Comparison of ENCODE assay signal across 6 cellular contexts in genomic region chr12:56115329-56115728, GRCh38. TPM values are rescaled to one million over a fixed set of nuclear protein-coding genes. Genes with fewer than 3 reads are reported as not detected.
A peak's percentile ranks its signal among the peaks of the same experiment; 100 is the strongest.
DNase-seq lines count a peak whose midpoint lies in the region; ATAC-seq and TF ChIP-seq lines count a peak whose summit lies in the region.

No MANE protein-coding gene starts in this region.

- TF ChIP-seq POLR2A in esophagus muscularis mucosa (IDR thresholded peaks at IDR 0.05; ENCODE audit: low read depth) (no peak), stomach (IDR thresholded peaks at IDR 0.05) (no peak), lower leg skin (IDR thresholded peaks at IDR 0.05) (no peak)

- TF ChIP-seq RAD21 in SK-N-SH (IDR thresholded peaks at IDR 0.05; ENCODE audit: low read length), result no peak

- CTCF ChIA-PET in SK-N-SH (lab: Yijun Ruan, JAX), result interaction anchor here (0.9 to 16.0 kb wide), 5 partner anchors 11 to 75 kb away, joined by 3 to 272 read pairs (median 4); partner anchors contain the start of genes ERBB3, PA2G4 and SMARCC2

- no peak for TF ChIP-seq EP300 in SK-N-SH (IDR thresholded peaks at IDR 0.05; ENCODE audit: borderline replicate concordance in 1 of 2, low read depth in 1 of 2, low read length in 1 of 2)
- no peak for TF ChIP-seq EP300 in esophagus muscularis mucosa (IDR thresholded peaks at IDR 0.05)
- TF ChIP-seq EP300 in stomach (IDR thresholded peaks at IDR 0.05), result no peak

- H3K27me3 ChIP-seq in SK-N-SH (ENCODE audit: insufficient read depth), result no peaks in the 10 kb centered on the region
- H3K27me3 ChIP-seq in esophagus muscularis mucosa, result no peaks in the 10 kb centered on the region
- H3K27me3 ChIP-seq in stomach, result no peaks in the 10 kb centered on the region

- H3K9me3 ChIP-seq in SK-N-SH (no peaks in the 10 kb centered on the region), esophagus muscularis mucosa (no peaks in the 10 kb centered on the region), stomach (no peaks in the 10 kb centered on the region)

- WGBS in SK-N-SH (ENCODE audit: low lambda C conversion rate), result 32% methylated on average over 10 of the region's 10 CpGs
- 49% methylated on average over 10 of the region's 10 CpGs for WGBS in esophagus muscularis mucosa
- WGBS in stomach, 5 donors, result 26 to 41% (median 37%) methylated on average over 10 of the region's 10 CpGs
- WGBS in lower leg skin, 2 donors, result 35 to 37% methylated on average over 10 of the region's 10 CpGs

- H3K79me2 ChIP-seq in SK-N-SH (ENCODE audit: insufficient read depth), result peaks cover 33% of the 10 kb centered on the region

- H2AFZ ChIP-seq in SK-N-SH (ENCODE audit: low read depth), result peak overlapping the region; percentile 96

- peak overlapping the region; percentile 97 for H3K9ac ChIP-seq in SK-N-SH

- H3F3A ChIP-seq in SK-N-SH (replicated peaks; ENCODE audit: insufficient read depth), result peaks cover 54% of the 10 kb centered on the region

- H3K4me3 ChIP-seq in SK-N-SH (ENCODE audit: low read depth in 2 of 2, low read length in 1 of 2), result peak overlapping the region; percentile 89 to 94
- peak overlapping the region; percentile 66 to 86 (median 78) for H3K4me3 ChIP-seq in esophagus muscularis mucosa
- H3K4me3 ChIP-seq in stomach, result peak overlapping the region; percentile 69 to 79 (median 74)
- no peak overlapping the region for H3K4me3 ChIP-seq in lower leg skin (ENCODE audit: low read depth, poor library complexity, severe bottlenecking)

- no peaks in the 10 kb centered on the region for H3K9me2 ChIP-seq in SK-N-SH

- H3K27ac ChIP-seq in SK-N-SH (ENCODE audit: low read depth in 2 of 2, low read length in 1 of 2), result peak overlapping the region; percentile 93 to 95
- peak overlapping the region; percentile 92 to 98 (median 94) for H3K27ac ChIP-seq in esophagus muscularis mucosa (replicated peaks in 1 of 4)
- H3K27ac ChIP-seq in stomach, result peak overlapping the region; percentile 30 to 97 (median 96)

- H3K4me1 ChIP-seq in SK-N-SH (ENCODE audit: control insufficient read depth in 1 of 2, insufficient read depth in 2 of 2, low read depth in 1 of 2, low read length in 1 of 2) (peaks cover 18 to 20% of the 10 kb centered on the region in 2 experiments; a peak in 3 of 4 replicates), esophagus muscularis mucosa (peaks cover 26 to 37% (median 29%) of the 10 kb centered on the region in 4 donors), stomach (peaks cover 18 to 35% (median 27%) of the 10 kb centered on the region in 4 donors)

- POLR2A ChIA-PET in SK-N-SH (lab: Yijun Ruan, JAX), result interaction anchor here (1.1 to 2.5 kb wide), 2 partner anchors 8 to 11 kb away, joined by 3 to 33 read pairs; partner anchors contain the start of gene PA2G4

- TF ChIP-seq CTCF in SK-N-SH (IDR thresholded peaks at IDR 0.05), result no peak
- TF ChIP-seq CTCF in esophagus muscularis mucosa (IDR thresholded peaks at IDR 0.05), result no peak
- no peak for TF ChIP-seq CTCF in stomach (IDR thresholded peaks at IDR 0.05)
- TF ChIP-seq CTCF in lower leg skin (IDR thresholded peaks at IDR 0.05), result no peak

- no peak for DNase-seq in SK-N-SH
- DNase-seq in esophagus muscularis mucosa (ENCODE audit: extremely low spot score), result no peak
- no peak for DNase-seq in stomach
- DNase-seq in lower leg skin (ENCODE audit: low spot score in 2 of 2), result no peak
- DNase-seq in D341Med (ENCODE audit: low spot score), result no peak

- ATAC-seq in SK-N-SH treated with all-trans-retinoic acid at 6 μM for 48 hours, result no peak

- H3K36me3 ChIP-seq in SK-N-SH (replicated peaks in 1 of 2; ENCODE audit: control insufficient read depth in 1 of 2, insufficient read depth in 2 of 2, low read length in 1 of 2) (peaks cover 34 to 40% of the 10 kb centered on the region in 2 experiments), esophagus muscularis mucosa (peaks cover 29 to 41% (median 36%) of the 10 kb centered on the region in 4 donors), stomach (peaks cover 31 to 45% (median 40%) of the 10 kb centered on the region in 4 donors)

- intact Hi-C loops in esophagus muscularis mucosa (cut with DNase I) (no loop called here), stomach (cut with DNase I; ENCODE audit: low total_unique reads) (no loop called here), lower leg skin (cut with DNase I; ENCODE audit: low total_unique reads) (no loop called here)

- peaks cover 3% of the 10 kb centered on the region; the same call in 1 of the 2 replicates for H4K20me1 ChIP-seq in SK-N-SH (ENCODE audit: insufficient read depth)

- peak overlapping the region; percentile 93 for H3K4me2 ChIP-seq in SK-N-SH

TF ChIP-seq in SK-N-SH, 30 proteins besides CTCF, POLR2A, EP300 and RAD21:
- no peak for TF ChIP-seq YY1 (IDR thresholded peaks at IDR 0.05; ENCODE audit: low read depth)
- no peak for TF ChIP-seq TCF12 (IDR thresholded peaks at IDR 0.05)
- no peak for TF ChIP-seq JUND (IDR thresholded peaks at IDR 0.05)
- no peak for TF ChIP-seq FOXM1 (IDR thresholded peaks at IDR 0.05; ENCODE audit: low read depth)
- TF ChIP-seq SMC3 (IDR thresholded peaks at IDR 0.05; ENCODE audit: low read depth, low read length), result no peak
- no peak for TF ChIP-seq GABPA (IDR thresholded peaks at IDR 0.05; ENCODE audit: low read depth)
- no peak for TF ChIP-seq TEAD4 (IDR thresholded peaks at IDR 0.05; ENCODE audit: borderline replicate concordance, insufficient read depth)
- no peak for TF ChIP-seq RFX5 (IDR thresholded peaks at IDR 0.05; ENCODE audit: low read length)
- TF ChIP-seq FOSL2 (IDR thresholded peaks at IDR 0.05; ENCODE audit: borderline replicate concordance, low read depth), result no peak
- TF ChIP-seq FOXJ3 (CRISPR knock-in tag; IDR thresholded peaks at IDR 0.05), result no peak
- no peak for TF ChIP-seq NRF1 (IDR thresholded peaks at IDR 0.05; ENCODE audit: low read depth, low read length)

TF ChIP-seq in SK-N-SH treated with all-trans-retinoic acid at 6 μM for 48 hours, 23 proteins besides CTCF, POLR2A, EP300 and RAD21 (continues in another document):
- TF ChIP-seq, protein P1, sequence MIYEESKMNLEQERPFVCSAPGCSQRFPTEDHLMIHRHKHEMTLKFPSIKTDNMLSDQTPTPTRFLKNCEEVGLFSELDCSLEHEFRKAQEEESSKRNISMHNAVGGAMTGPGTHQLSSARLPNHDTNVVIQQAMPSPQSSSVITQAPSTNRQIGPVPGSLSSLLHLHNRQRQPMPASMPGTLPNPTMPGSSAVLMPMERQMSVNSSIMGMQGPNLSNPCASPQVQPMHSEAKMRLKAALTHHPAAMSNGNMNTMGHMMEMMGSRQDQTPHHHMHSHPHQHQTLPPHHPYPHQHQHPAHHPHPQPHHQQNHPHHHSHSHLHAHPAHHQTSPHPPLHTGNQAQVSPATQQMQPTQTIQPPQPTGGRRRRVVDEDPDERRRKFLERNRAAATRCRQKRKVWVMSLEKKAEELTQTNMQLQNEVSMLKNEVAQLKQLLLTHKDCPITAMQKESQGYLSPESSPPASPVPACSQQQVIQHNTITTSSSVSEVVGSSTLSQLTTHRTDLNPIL (CRISPR knock-in tag; IDR thresholded peaks at IDR 0.05; ENCODE audit: low read depth), result no peak
- TF ChIP-seq ZC3H10 (CRISPR knock-in tag; IDR thresholded peaks at IDR 0.05), result no peak

RNA-seq across cellular contexts. Expression of gene RPL41, which starts 1.1 kb away (rescaled TPM):
- polyA plus RNA-seq in SK-N-SH (2012; rRNA removed), result 11,334 and 12,464 TPM in 2 replicates
- 13,670 and 22,985 TPM in 2 replicates for polyA plus RNA-seq in SK-N-SH (2012; cell fraction: cytosol; rRNA removed)
- 3,083 and 6,187 TPM in 2 replicates for polyA plus RNA-seq in SK-N-SH (2012; cell fraction: nucleus; rRNA removed)
- 1,000 to 10,000 TPM; 1,962 to 4,166 (median 3,502) TPM for total RNA-seq in esophagus muscularis mucosa
- total RNA-seq in stomach, result 1,000 to 10,000 TPM; 1,483 to 3,736 (median 1,919) TPM
- polyA plus RNA-seq in stomach, result 1,000 to 10,000 TPM; 5,931 to 8,449 (median 6,584) TPM
- 1,000 to 10,000 TPM; 3,201 to 5,967 (median 4,725) TPM for total RNA-seq in lower leg skin

RNA-seq across cellular contexts. Expression of gene ZC3H10, which starts 2.7 kb away (rescaled TPM):
- 1.9 and 2.0 TPM in 2 replicates for polyA plus RNA-seq in SK-N-SH (2012; rRNA removed)
- polyA plus RNA-seq in SK-N-SH (2012; cell fraction: cytosol; rRNA removed), result 1.1 and 1.3 TPM in 2 replicates
- 4.3 and 4.4 TPM in 2 replicates for polyA plus RNA-seq in SK-N-SH (2012; cell fraction: nucleus; rRNA removed)
- 1 to 10 TPM; 5.0 to 7.9 (median 6.6) TPM for total RNA-seq in esophagus muscularis mucosa
- total RNA-seq in stomach, result 1 to 10 TPM in 3 of 5 donors, under 1 TPM in 2; under 0.01 to 5.8 (median 3.1) TPM
- polyA plus RNA-seq in stomach, result 1 to 10 TPM; 1.5 to 2.2 (median 1.8) TPM
- total RNA-seq in lower leg skin, result 1 to 10 TPM; 3.4 to 4.4 (median 3.7) TPM

RNA-seq across cellular contexts. Expression of gene PA2G4, which starts 11.0 kb away (rescaled TPM):
- polyA plus RNA-seq in SK-N-SH (2012; rRNA removed) (207 and 213 TPM in 2 replicates), stomach (100 to 1,000 TPM in 1 of 3 donors, 10 to 100 TPM in 2; 74.1 to 101 (median 95.1) TPM)
- polyA plus RNA-seq in SK-N-SH (2012; cell fraction: cytosol; rRNA removed), result 228 and 238 TPM in 2 replicates
- polyA plus RNA-seq in SK-N-SH (2012; cell fraction: nucleus; rRNA removed), result 79.9 and 168 TPM in 2 replicates
- total RNA-seq in esophagus muscularis mucosa (100 to 1,000 TPM in 2 of 4 donors, 10 to 100 TPM in 2; 90.5 to 133 (median 105) TPM), stomach (100 to 1,000 TPM in 2 of 5 donors, 10 to 100 TPM in 3; 33.8 to 144 (median 68.7) TPM), lower leg skin (100 to 1,000 TPM; 118 to 201 (median 130) TPM)

RNA-seq across cellular contexts. Expression of gene ESYT1, which starts 12.7 kb away (rescaled TPM):
- polyA plus RNA-seq in SK-N-SH (2012; rRNA removed), result 132 and 143 TPM in 2 replicates
- polyA plus RNA-seq in SK-N-SH (2012; cell fraction: cytosol; rRNA removed), result 76.6 and 100 TPM in 2 replicates
- 203 and 237 TPM in 2 replicates for polyA plus RNA-seq in SK-N-SH (2012; cell fraction: nucleus; rRNA removed)
- total RNA-seq in esophagus muscularis mucosa, result 100 to 1,000 TPM; 151 to 245 (median 214) TPM
- total RNA-seq in stomach, result 100 to 1,000 TPM in 1 of 5 donors, 10 to 100 TPM in 4; 23.3 to 142 (median 63.7) TPM
- 10 to 100 TPM in 2 of 3 donors, 1 to 10 TPM in 1; 8.6 to 32.8 (median 13.8) TPM for polyA plus RNA-seq in stomach
- 10 to 100 TPM; 51.2 to 84.1 (median 64.9) TPM for total RNA-seq in lower leg skin

RNA-seq across cellular contexts. Expression of gene ERBB3, which starts 35.4 kb away (rescaled TPM):
- polyA plus RNA-seq in SK-N-SH (2012; rRNA removed) (1.4 and 1.5 TPM in 2 replicates), stomach (10 to 100 TPM; 26.6 to 45.9 (median 43.1) TPM)
- 1.1 and 1.2 TPM in 2 replicates for polyA plus RNA-seq in SK-N-SH (2012; cell fraction: cytosol; rRNA removed)
- 0.99 and 1.1 TPM in 2 replicates for polyA plus RNA-seq in SK-N-SH (2012; cell fraction: nucleus; rRNA removed)
- total RNA-seq in esophagus muscularis mucosa (10 to 100 TPM; 13.9 to 25.0 (median 19.0) TPM), stomach (100 to 1,000 TPM; 218 to 367 (median 286) TPM), lower leg skin (100 to 1,000 TPM; 177 to 209 (median 202) TPM)
